12 cellular contexts compared by ENCODE assay signal in the genomic region with DNA sequence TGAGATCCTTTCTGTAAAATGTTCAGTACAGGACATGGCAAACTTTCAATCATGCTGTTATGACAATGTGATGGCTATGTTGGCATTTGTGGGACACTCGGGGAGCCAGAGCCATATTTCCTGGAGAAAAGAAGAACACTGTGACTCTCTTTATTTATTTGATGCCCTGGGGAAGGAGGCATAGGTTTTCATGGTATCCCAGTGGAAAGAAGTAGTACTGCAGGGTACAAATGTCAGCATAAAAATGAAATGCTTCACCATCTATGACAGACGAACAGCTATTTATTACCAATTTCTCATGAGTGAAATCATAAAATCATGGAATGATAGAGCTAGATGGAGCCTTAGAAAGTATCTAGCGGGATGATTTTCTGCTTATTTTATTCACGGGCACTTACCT.
DNase-seq lines count a peak whose midpoint lies in the region; ATAC-seq, FAIRE-seq and TF ChIP-seq lines count a peak whose summit lies in the region.
"Had no signal": no experiment of that assay in that cellular context is flagged by ENCODE, and none has a peak within 500 bp of the region (broad histone marks: within the 10 kb centered on the region; RNA-seq: fewer than 3 reads in every experiment).

No MANE protein-coding gene starts in this region.

- H3K27ac ChIP-seq in liver (ENCODE audit: low read depth in 1 of 2, low read length in 2 of 2) (no peak overlapping the region), HepG2 (ENCODE audit: extremely low read length, insufficient read depth, low read length) (no peak overlapping the region), RWPE1 (no peak overlapping the region), prostate gland (no peak overlapping the region), Peyer's patch (no peak overlapping the region)

- DNase-seq in HepG2 (ENCODE audit: low spot score) (no peak), RWPE1 (ENCODE audit: low spot score) (peak; percentile 17), fibroblast of pulmonary artery (ENCODE audit: low read depth) (no peak), prostate gland (ENCODE audit: low spot score) (no peak), Peyer's patch (no peak), superior temporal gyrus (ENCODE audit: extremely low spot score) (no peak)
- DNase-seq: activated CD8-positive, alpha-beta T cell treated with anti-CD3 and anti-CD28 coated beads for 36 hours; effector CD4-positive, alpha-beta T cell; T-cell had no signal

- whole genome bisulfite sequencing in liver = 87% methylated on average over 4 of the region's 4 CpGs
- WGBS in HepG2 (ENCODE audit: low lambda C conversion rate) = 33% methylated on average over 4 of the region's 4 CpGs
- WGBS in prostate gland = 86% methylated on average over 4 of the region's 4 CpGs

- no peaks in the 10 kb centered on the region for H4K20me1 ChIP-seq in HepG2 (ENCODE audit: insufficient read depth, low read length)

- BruUV-seq in HepG2 (replicated peaks; lab: Mats Ljungman, UMichigan) = no TSS peak

- H3K27me3 ChIP-seq in liver (ENCODE audit: control insufficient read depth in 4 of 4, insufficient read depth in 4 of 4, low read length in 3 of 4) = no peaks in the 10 kb centered on the region
- no peaks in the 10 kb centered on the region; a peak in 1 of 5 replicates for H3K27me3 ChIP-seq in HepG2 (ENCODE audit: control insufficient read depth in 1 of 2, insufficient read depth in 2 of 2, low read length in 2 of 2)
- H3K27me3 ChIP-seq in prostate gland (replicated peaks; ENCODE audit: insufficient read depth) = no peaks in the 10 kb centered on the region
- H3K27me3 ChIP-seq in Peyer's patch = no peaks in the 10 kb centered on the region

- TF ChIP-seq EP300 in HepG2 (IDR thresholded peaks at IDR 0.05; ENCODE audit: low read depth in 2 of 2, low read length in 2 of 2) = no peak
- no peak for TF ChIP-seq EP300 in HepG2 (CRISPR knock-in tag; IDR thresholded peaks at IDR 0.05; ENCODE audit: borderline replicate concordance)

- no peak overlapping the region for H3K4me2 ChIP-seq in HepG2 (ENCODE audit: low read depth, low read length)

- H3K4me1 ChIP-seq in liver (ENCODE audit: control insufficient read depth in 4 of 4, insufficient read depth in 4 of 4, low read length in 3 of 4) (peaks cover 0 to under 1% (median under 1%) of the 10 kb centered on the region in 4 donors), HepG2 (ENCODE audit: insufficient read depth, low read length) (peaks cover 11% of the 10 kb centered on the region), prostate gland (replicated peaks) (no peaks in the 10 kb centered on the region), Peyer's patch (no peaks in the 10 kb centered on the region)

- no peak overlapping the region for H3K4me3 ChIP-seq in liver (ENCODE audit: low read depth in 1 of 3, low read length in 3 of 3)
- no peak overlapping the region for H3K4me3 ChIP-seq in HepG2 (replicated peaks in 1 of 3; ENCODE audit: insufficient read depth in 1 of 3, low read depth in 2 of 3, low read length in 3 of 3)
- no peak overlapping the region for H3K4me3 ChIP-seq in fibroblast of pulmonary artery (replicated peaks; ENCODE audit: low read depth, low read length)
- H3K4me3 ChIP-seq in prostate gland = no peak overlapping the region
- no peak overlapping the region for H3K4me3 ChIP-seq in Peyer's patch

- intact Hi-C loops in HepG2 (cut with micrococcal nuclease; ENCODE audit: unreplicated experiment) = no loop called here
- intact Hi-C loops in prostate gland (cut with DNase I) = no loop called here

- H2AFZ ChIP-seq in HepG2 (ENCODE audit: low read length) = no peak overlapping the region

- H3K9ac ChIP-seq in liver (ENCODE audit: low read depth in 1 of 2, low read length in 2 of 2) (no peak overlapping the region), HepG2 (ENCODE audit: insufficient read depth, low read depth, low read length) (no peak overlapping the region)

- in situ Hi-C loops in HepG2 (cut with HindIII; ENCODE audit: extremely low pct_ligation_motif_present, low pct_unique_long_range_greater_than_20kb) = no loop called here

- no peaks in the 10 kb centered on the region for H3K9me3 ChIP-seq in liver (ENCODE audit: control insufficient read depth in 4 of 4, low read length in 3 of 4)
- peaks cover 13% of the 10 kb centered on the region for H3K9me3 ChIP-seq in HepG2 (ENCODE audit: low read length)
- H3K9me3 ChIP-seq in prostate gland = no peaks in the 10 kb centered on the region
- H3K9me3 ChIP-seq in Peyer's patch = no peaks in the 10 kb centered on the region

- POLR2A ChIA-PET in HepG2 (lab: Yijun Ruan, JAX) = no interaction called here
- POLR2A ChIA-PET in RWPE1 (lab: Yijun Ruan, JAX; ENCODE audit: low non-redundant PET) = no interaction called here

- TF ChIP-seq RAD21 in liver (IDR thresholded peaks at IDR 0.05) = peak in 1 of 2 donors; percentile 29
- TF ChIP-seq RAD21 in HepG2 (CRISPR knock-in tag; IDR thresholded peaks at IDR 0.05) = no peak

- ATAC-seq in HepG2 = no peak
- no peak for ATAC-seq in GM21423 (IDR thresholded peaks at IDR 0.05; ENCODE audit: unreplicated experiment)
- ATAC-seq: activated CD8-positive, alpha-beta T cell treated with anti-CD3 and anti-CD28 coated beads for 36 hours; T-cell had no signal

- FAIRE-seq in HepG2 (lab: Jason Lieb, UNC) = no peak
- FAIRE-seq: G401.6 had no signal

- H3K79me2 ChIP-seq in HepG2 (ENCODE audit: insufficient read depth, low read length) = no peaks in the 10 kb centered on the region

- H3K36me3 ChIP-seq in liver (ENCODE audit: control insufficient read depth in 4 of 4, insufficient read depth in 3 of 4, low read depth in 1 of 4, low read length in 3 of 4) (no peaks in the 10 kb centered on the region), HepG2 (replicated peaks in 1 of 2; ENCODE audit: control insufficient read depth in 1 of 2, insufficient read depth in 2 of 2, low read length in 2 of 2) (no peaks in the 10 kb centered on the region), prostate gland (no peaks in the 10 kb centered on the region), Peyer's patch (no peaks in the 10 kb centered on the region)

- TF ChIP-seq POLR2A in HepG2 (IDR thresholded peaks at IDR 0.05; ENCODE audit: insufficient read depth in 1 of 2, low read depth in 2 of 2, low read length in 2 of 2) (no peak), prostate gland (IDR thresholded peaks at IDR 0.05) (no peak), Peyer's patch (IDR thresholded peaks at IDR 0.05) (no peak)

- CTCF ChIA-PET in HepG2 (lab: Yijun Ruan, JAX; ENCODE audit: low intra/inter-chr PET ratio, low total read pairs) = no interaction called here
- CTCF ChIA-PET in RWPE1 (lab: Yijun Ruan, JAX) = interaction anchor here (0.6 kb wide), 1 partner anchor 94 kb away, joined by 3 read pairs; no protein-coding TSS in a partner anchor

- TF ChIP-seq CTCF in liver (IDR thresholded peaks at IDR 0.05; ENCODE audit: low read depth, low read length, missing input control) = peak; percentile 29
- no peak for TF ChIP-seq CTCF in HepG2 (CRISPR knock-in tag; IDR thresholded peaks at IDR 0.05)
- 0 out of 2 replicates have a peak, but pooled peaks have one; percentile 12 for TF ChIP-seq CTCF in RWPE1 (conservative IDR thresholded peaks at IDR 0.05; ENCODE audit: low read depth)
- TF ChIP-seq CTCF in fibroblast of pulmonary artery (IDR thresholded peaks at IDR 0.05; ENCODE audit: low read length, missing control alignments) = peak; percentile 38
- TF ChIP-seq CTCF in prostate gland (IDR thresholded peaks at IDR 0.05) = peak in 1 of 4 experiments; percentile 19
- peak in 1 of 6 experiments; percentile 7 for TF ChIP-seq CTCF in Peyer's patch (IDR thresholded peaks at IDR 0.05)

TF ChIP-seq in liver, 16 proteins besides CTCF, POLR2A, EP300 and RAD21 (continues in another document):
- TF ChIP-seq HNF4G (IDR thresholded peaks at IDR 0.05) = no peak
- no peak for TF ChIP-seq EGR1 (IDR thresholded peaks at IDR 0.05; ENCODE audit: low read depth in 2 of 2)
- no peak for TF ChIP-seq SP1 (IDR thresholded peaks at IDR 0.05)

TF ChIP-seq in HepG2, 621 proteins besides CTCF, POLR2A, EP300 and RAD21 (continues in another document):
- no peak for TF ChIP-seq CBX2 (IDR thresholded peaks at IDR 0.05; ENCODE audit: low read depth, low read length)
- no peak for TF ChIP-seq CBX2 (CRISPR knock-in tag; IDR thresholded peaks at IDR 0.05; ENCODE audit: low read depth)
- no peak for TF ChIP-seq NCOA1 (CRISPR knock-in tag; IDR thresholded peaks at IDR 0.05)
- TF ChIP-seq, protein P1, sequence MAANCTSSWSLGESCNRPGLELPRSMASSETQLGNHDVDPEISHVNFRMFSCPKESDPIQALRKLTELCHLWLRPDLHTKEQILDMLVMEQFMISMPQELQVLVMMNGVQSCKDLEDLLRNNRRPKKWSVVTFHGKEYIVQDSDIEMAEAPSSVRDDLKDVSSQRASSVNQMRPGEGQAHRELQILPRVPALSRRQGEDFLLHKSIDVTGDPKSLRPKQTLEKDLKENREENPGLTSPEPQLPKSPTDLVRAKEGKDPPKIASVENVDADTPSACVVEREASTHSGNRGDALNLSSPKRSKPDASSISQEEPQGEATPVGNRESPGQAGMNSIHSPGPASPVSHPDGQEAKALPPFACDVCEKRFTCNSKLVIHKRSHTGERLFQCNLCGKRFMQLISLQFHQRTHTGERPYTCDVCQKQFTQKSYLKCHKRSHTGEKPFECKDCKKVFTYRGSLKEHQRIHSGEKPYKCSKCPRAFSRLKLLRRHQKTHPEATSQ (CRISPR knock-in tag; IDR thresholded peaks at IDR 0.05; ENCODE audit: borderline replicate concordance) = no peak
- TF ChIP-seq ZNF549 (CRISPR knock-in tag; IDR thresholded peaks at IDR 0.05) = no peak
- no peak for TF ChIP-seq CCAR2 (optimal IDR thresholded peaks at IDR 0.05; ENCODE audit: low read depth, low read length)
- no peak for TF ChIP-seq ZNF572 (CRISPR knock-in tag; IDR thresholded peaks at IDR 0.05)
- no peak for TF ChIP-seq HIVEP1 (CRISPR knock-in tag; IDR thresholded peaks at IDR 0.05)
- no peak for TF ChIP-seq NR1H2 (CRISPR knock-in tag; IDR thresholded peaks at IDR 0.05; ENCODE audit: borderline replicate concordance, low read depth)
- no peak for TF ChIP-seq CC2D1A (CRISPR knock-in tag; IDR thresholded peaks at IDR 0.05)
- TF ChIP-seq BRCA1 (CRISPR knock-in tag; IDR thresholded peaks at IDR 0.05) = no peak
- no peak for TF ChIP-seq CREB1 (IDR thresholded peaks at IDR 0.05)
- TF ChIP-seq CREB1 (CRISPR knock-in tag; IDR thresholded peaks at IDR 0.05) = no peak
